ENCODE assay signal across 10 cellular contexts in the genomic region with DNA sequence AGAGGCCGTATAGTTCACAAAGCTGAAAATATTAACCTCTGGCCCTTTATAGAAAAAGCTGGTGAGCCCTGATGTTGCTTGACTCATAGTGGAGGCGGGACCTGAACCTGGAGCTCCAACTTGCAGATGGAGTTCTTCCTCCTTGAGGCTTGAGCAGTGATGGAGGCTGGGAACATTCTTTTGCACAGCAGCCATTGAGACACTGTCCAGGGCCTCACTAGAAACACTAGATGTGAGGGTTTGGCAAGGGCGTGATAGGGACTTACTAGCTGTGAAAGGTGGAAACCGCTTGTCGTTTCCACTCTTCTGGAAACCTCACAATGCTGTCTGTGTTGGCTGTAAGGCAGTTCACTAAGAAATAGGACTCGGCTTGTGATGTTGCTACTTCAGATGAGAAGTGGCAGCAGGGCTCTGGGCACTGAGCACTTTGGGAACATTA. TPM values are rescaled to one million over a fixed set of nuclear protein-coding genes. Genes with fewer than 3 reads are reported as not detected.
A peak's percentile ranks its signal among the peaks of the same experiment; 100 is the strongest.
DNase-seq lines count a peak whose midpoint lies in the region; ATAC-seq and TF ChIP-seq lines count a peak whose summit lies in the region.
"Had no signal": no experiment of that assay in that cellular context is flagged by ENCODE, and none has a peak within 500 bp of the region (broad histone marks: within the 10 kb centered on the region; RNA-seq: fewer than 3 reads in every experiment).

No MANE protein-coding gene starts in this region.

- H3K9me2 ChIP-seq in OCI-LY1 (ENCODE audit: low read depth, low read length) = no peaks in the 10 kb centered on the region

- H3F3A ChIP-seq in OCI-LY1 (ENCODE audit: insufficient read depth, low read length) = no peaks in the 10 kb centered on the region

- H3K4me1 ChIP-seq in OCI-LY1 (ENCODE audit: insufficient read depth, low read length, severe bottlenecking) = peaks cover 81% of the 10 kb centered on the region

- peak; percentile 40 for DNase-seq in GM13977 (ENCODE audit: low spot score)
- DNase-seq in glomerular visceral epithelial cell (ENCODE audit: extremely low spot score) = peak; percentile 52
- peak; percentile 45 for DNase-seq in stromal cell of bone marrow (ENCODE audit: low read depth)
- no peak for DNase-seq in effector CD8-positive, alpha-beta T cell (lab: John Stamatoyannopoulos, UW)
- no peak for DNase-seq in SW480 (ENCODE audit: low spot score)
- no peak for DNase-seq in dorsolateral prefrontal cortex
- DNase-seq in activated T-cell treated with anti-CD3 and anti-CD28 coated beads, Interleukin-2, amount 50 U/mL, for 4 hours = no peak
- DNase-seq: DMS79 treated with DMSO at 0.1 percent for 48 hours; effector memory CD8-positive, alpha-beta T cell had no signal

- in situ Hi-C loops in GM13977 (cut with MboI; ENCODE audit: low pct_unique_long_range_greater_than_20kb, low sequenced_read_pairs, unreplicated experiment) = no loop called here

- no peaks in the 10 kb centered on the region for H4K20me1 ChIP-seq in OCI-LY1 (ENCODE audit: insufficient read depth, low read length)

- H3K4me1 Mint-ChIP-seq in activated T-cell treated with anti-CD3 and anti-CD28 coated beads, Interleukin-2, amount 50 U/mL, for 4 hours (ENCODE audit: low read depth) = no peaks in the 10 kb centered on the region

- peaks cover 19% of the 10 kb centered on the region; the same call in 1 of the 2 replicates for H3K36me3 ChIP-seq in OCI-LY1 (ENCODE audit: insufficient read depth, low read length)

- no peak overlapping the region for H3K4me3 Mint-ChIP-seq in activated T-cell treated with anti-CD3 and anti-CD28 coated beads, Interleukin-2, amount 50 U/mL, for 4 hours
- H3K4me3 Mint-ChIP-seq: effector memory CD8-positive, alpha-beta T cell had no signal

- H3K27me3 ChIP-seq in OCI-LY1 (ENCODE audit: insufficient read depth, low read length) (no peaks in the 10 kb centered on the region), dorsolateral prefrontal cortex (no peaks in the 10 kb centered on the region)

- H3K9me3 ChIP-seq in OCI-LY1 (ENCODE audit: low read length) = no peaks in the 10 kb centered on the region

- intact Hi-C loops in dorsolateral prefrontal cortex (cut with DNase I) = no loop called here

- peak overlapping the region; percentile 73 for H3K4me2 ChIP-seq in OCI-LY1 (ENCODE audit: low read length)

- H3K9me3 Mint-ChIP-seq in activated T-cell treated with anti-CD3 and anti-CD28 coated beads, Interleukin-2, amount 50 U/mL, for 4 hours = no peaks in the 10 kb centered on the region
- H3K9me3 Mint-ChIP-seq: effector memory CD8-positive, alpha-beta T cell had no signal

- H3K36me3 Mint-ChIP-seq in activated T-cell treated with anti-CD3 and anti-CD28 coated beads, Interleukin-2, amount 50 U/mL, for 4 hours (ENCODE audit: insufficient read depth) = no peaks in the 10 kb centered on the region

- peaks cover 2% of the 10 kb centered on the region for H3K27me3 Mint-ChIP-seq in activated T-cell treated with anti-CD3 and anti-CD28 coated beads, Interleukin-2, amount 50 U/mL, for 4 hours (ENCODE audit: low read depth)

- peak overlapping the region; percentile 72 for H3K9ac ChIP-seq in OCI-LY1 (ENCODE audit: low read length)

- H3K4me3 ChIP-seq in OCI-LY1 (ENCODE audit: low read depth, low read length, poor library complexity, severe bottlenecking) (peak overlapping the region; percentile 37), dorsolateral prefrontal cortex (no peak overlapping the region)

- ATAC-seq in activated T-cell treated with anti-CD3 and anti-CD28 coated beads, Interleukin-2, amount 50 U/mL, for 4 hours = no peak
- ATAC-seq: effector memory CD8-positive, alpha-beta T cell had no signal

- TF ChIP-seq CTCF in GM13977 (IDR thresholded peaks at IDR 0.05; ENCODE audit: extremely low read depth, insufficient read depth, missing control alignments) = no peak
- no peak for TF ChIP-seq CTCF in OCI-LY1 (IDR thresholded peaks at IDR 0.05; ENCODE audit: low read length)
- TF ChIP-seq CTCF in dorsolateral prefrontal cortex (IDR thresholded peaks at IDR 0.05 in 54 of 56, conservative IDR thresholded peaks at IDR 0.05 in 2 of 56; ENCODE audit: low read depth in 1 of 56, partially characterized antibody in 56 of 56) = no peak

- no peak overlapping the region for H2AFZ ChIP-seq in OCI-LY1 (ENCODE audit: low read length)

- no peaks in the 10 kb centered on the region for H3K79me2 ChIP-seq in OCI-LY1 (ENCODE audit: insufficient read depth, low read length)

- H3K27ac ChIP-seq in OCI-LY1 (ENCODE audit: low read depth, low read length, poor library complexity, severe bottlenecking) (peak overlapping the region; percentile 100), dorsolateral prefrontal cortex (peak overlapping the region in 6 of 59 donors; percentile 1 to 41 (median 16))

RNA-seq across cellular contexts. Expression of gene SMAD6, which starts 12.5 kb away (rescaled TPM):
- total RNA-seq in dorsolateral prefrontal cortex = 10 to 100 TPM in 55 of 120 experiments, 1 to 10 TPM in 65; 2.4 to 31.5 (median 9.5) TPM
- total RNA-seq in activated T-cell treated with anti-CD3 and anti-CD28 coated beads, Interleukin-2, amount 50 U/mL, for 4 hours = under 1 TPM; 0.05 to 0.25 (median 0.08) TPM

Comparison
In these comparisons a context has a peak if more than half of its experiments do, and no peak if none do; other contexts are left out.
1. DNase-seq: peak in GM13977 (single experiment), glomerular visceral epithelial cell (single experiment) and stromal cell of bone marrow (single experiment); none in effector CD8-positive, alpha-beta T cell (single experiment), SW480 (single experiment), dorsolateral prefrontal cortex (0 of 10) and activated T-cell treated with anti-CD3 and anti-CD28 coated beads, Interleukin-2, amount 50 U/mL, for 4 hours (single experiment).